9 cellular contexts compared by ENCODE assay signal in genomic region chr9:128117613-128118471, GRCh38. TPM values are rescaled to one million over a fixed set of nuclear protein-coding genes. Genes with fewer than 3 reads are reported as not detected.
DNase-seq lines count a peak whose midpoint lies in the region; ATAC-seq and TF ChIP-seq lines count a peak whose summit lies in the region.
"Had no signal": no experiment of that assay in that cellular context is flagged by ENCODE, and none has a peak within 500 bp of the region (broad histone marks: within the 10 kb centered on the region; RNA-seq: fewer than 3 reads in every experiment).

No MANE protein-coding gene starts in this region.

- WGBS in heart left ventricle, 4 donors, result 9 to 12% (median 10%) methylated on average over 27 of the region's 27 CpGs

- H3K36me3 Mint-ChIP-seq in CD8-positive, alpha-beta T cell, result peaks cover 33% of the 10 kb centered on the region
- peaks cover 6% of the 10 kb centered on the region for H3K36me3 Mint-ChIP-seq in T-helper 1 cell treated with Interleukin-12 subunit alpha and Interleukin-12 subunit beta and Interleukin-4 antibody, amounts not matched to agents 30 μg/mL and 1 μg/mL, for 36 hours (ENCODE audit: low read depth)
- peaks cover 3% of the 10 kb centered on the region for H3K36me3 Mint-ChIP-seq in progenitor cell of endocrine pancreas (ENCODE audit: insufficient read depth)

- CTCF ChIA-PET in CD8-positive, alpha-beta T cell (lab: Charles Lee), result interaction anchor here (0.5 to 5.5 kb wide), 64 partner anchors 8 to 414 kb away, joined by 3 to 80 read pairs (median 4); partner anchors contain the start of genes CIZ1, EEIG1, NAIF1 and PIP5KL1

- H3K4me3 ChIP-seq in CD8-positive, alpha-beta T cell (ENCODE audit: low read depth, low read length), result no peak overlapping the region
- no peak overlapping the region for H3K4me3 ChIP-seq in adipocyte (ENCODE audit: low read length)
- peak overlapping the region in 4 of 12 donors; percentile 7 to 28 (median 16) for H3K4me3 ChIP-seq in heart left ventricle
- no peak overlapping the region for H3K4me3 ChIP-seq in vagina

- no peaks in the 10 kb centered on the region for H3K9me3 Mint-ChIP-seq in CD8-positive, alpha-beta T cell
- no peaks in the 10 kb centered on the region for H3K9me3 Mint-ChIP-seq in T-helper 1 cell treated with Interleukin-12 subunit alpha and Interleukin-12 subunit beta and Interleukin-4 antibody, amounts not matched to agents 30 μg/mL and 1 μg/mL, for 36 hours
- H3K9me3 Mint-ChIP-seq in progenitor cell of endocrine pancreas (ENCODE audit: low read depth), result no peaks in the 10 kb centered on the region

- H3K27me3 ChIP-seq in CD8-positive, alpha-beta T cell (ENCODE audit: insufficient read depth, low read length), result no peaks in the 10 kb centered on the region
- H3K27me3 ChIP-seq in adipocyte (replicated peaks; ENCODE audit: control insufficient read depth, insufficient read depth, low read length) (no peaks in the 10 kb centered on the region), heart left ventricle (no peaks in the 10 kb centered on the region), vagina (no peaks in the 10 kb centered on the region)

- H3K9ac ChIP-seq in adipocyte (ENCODE audit: low read length), result peak overlapping the region; percentile 25

- peak; percentile 96 for ATAC-seq in CD8-positive, alpha-beta T cell
- peak; percentile 26 to 73 (median 62) for ATAC-seq in heart left ventricle

- DNase-seq in CD8-positive, alpha-beta T cell, result peak; percentile 93 to 100 (median 97)
- DNase-seq in H4 (ENCODE audit: low spot score), result peak; percentile 70
- DNase-seq in NCI-H187 (lab: John Stamatoyannopoulos, UW), result peak; percentile 62 to 68
- DNase-seq in adipocyte (ENCODE audit: low read depth), result peak; percentile 96
- peak; percentile 90 to 97 (median 93) for DNase-seq in heart left ventricle
- peak; percentile 98 for DNase-seq in progenitor cell of endocrine pancreas (ENCODE audit: low spot score, unreplicated experiment)
- no peak for DNase-seq in vagina (ENCODE audit: extremely low spot score in 2 of 2)

- no peak overlapping the region for H3K27ac ChIP-seq in CD8-positive, alpha-beta T cell (ENCODE audit: low read depth, low read length)
- H3K27ac ChIP-seq in heart left ventricle (peak overlapping the region in 1 of 12 donors; percentile 18), vagina (peak overlapping the region; percentile 51)

- H3K36me3 ChIP-seq in CD8-positive, alpha-beta T cell (ENCODE audit: insufficient read depth, low read length), result peaks cover 14% of the 10 kb centered on the region
- H3K36me3 ChIP-seq in adipocyte (ENCODE audit: control insufficient read depth, insufficient read depth, low read length, severe bottlenecking) (peaks cover 18% of the 10 kb centered on the region), heart left ventricle (peaks cover 0 to 45% (median 39%) of the 10 kb centered on the region in 9 donors), vagina (peaks cover 0 to 15% of the 10 kb centered on the region in 2 donors)

- no peaks in the 10 kb centered on the region for H3K27me3 Mint-ChIP-seq in CD8-positive, alpha-beta T cell (ENCODE audit: low read depth)
- H3K27me3 Mint-ChIP-seq in T-helper 1 cell treated with Interleukin-12 subunit alpha and Interleukin-12 subunit beta and Interleukin-4 antibody, amounts not matched to agents 30 μg/mL and 1 μg/mL, for 36 hours (ENCODE audit: low read depth), result no peaks in the 10 kb centered on the region
- H3K27me3 Mint-ChIP-seq in progenitor cell of endocrine pancreas, result peaks cover 3% of the 10 kb centered on the region

- TF ChIP-seq CTCF in CD8-positive, alpha-beta T cell (IDR thresholded peaks at IDR 0.05), result peak; percentile 100
- TF ChIP-seq CTCF in heart left ventricle (IDR thresholded peaks at IDR 0.05) (peak in 11 of 12 donors; percentile 99 to 100 (median 100)), progenitor cell of endocrine pancreas (IDR thresholded peaks at IDR 0.05; ENCODE audit: unreplicated experiment) (peak; percentile 100), vagina (IDR thresholded peaks at IDR 0.05) (peak; percentile 98 to 100 (median 100))

- H3K4me1 Mint-ChIP-seq in CD8-positive, alpha-beta T cell (ENCODE audit: low read depth), result peaks cover 5% of the 10 kb centered on the region
- H3K4me1 Mint-ChIP-seq in T-helper 1 cell treated with Interleukin-12 subunit alpha and Interleukin-12 subunit beta and Interleukin-4 antibody, amounts not matched to agents 30 μg/mL and 1 μg/mL, for 36 hours (ENCODE audit: low read depth), result peaks cover 7% of the 10 kb centered on the region
- peaks cover 2% of the 10 kb centered on the region for H3K4me1 Mint-ChIP-seq in progenitor cell of endocrine pancreas (ENCODE audit: low read depth)

- peaks cover 6% of the 10 kb centered on the region for H3K4me1 ChIP-seq in CD8-positive, alpha-beta T cell (ENCODE audit: insufficient read depth, low read length)
- H3K4me1 ChIP-seq in adipocyte (ENCODE audit: control insufficient read depth, insufficient read depth, low read length) (no peaks in the 10 kb centered on the region), heart left ventricle (peaks cover 0 to 10% (median 6%) of the 10 kb centered on the region in 12 donors), vagina (peaks cover 4% of the 10 kb centered on the region)

- TF ChIP-seq POLR2A in heart left ventricle (IDR thresholded peaks at IDR 0.05) (peak in 1 of 2 donors; percentile 17), vagina (IDR thresholded peaks at IDR 0.05) (no peak)

- POLR2A ChIA-PET in CD8-positive, alpha-beta T cell (lab: Charles Lee), result interaction anchor here (1.0 to 1.2 kb wide), 2 partner anchors 12 to 42 kb away, joined by 3 to 4 read pairs; partner anchors contain the start of gene BBLN

- intact Hi-C loops in CD8-positive, alpha-beta T cell (cut with DNase I, micrococcal nuclease), result loop anchor here (1.0 to 5.0 kb wide), 6 partner anchors 10 to 176 kb away; no protein-coding TSS in a partner anchor
- intact Hi-C loops in heart left ventricle (cut with DNase I) (loop anchor here (2.0 to 5.0 kb wide), 5 partner anchors 36 to 176 kb away; no protein-coding TSS in a partner anchor), vagina (cut with DNase I) (loop anchor here (5.0 kb wide), 2 partner anchors 76 to 176 kb away; no protein-coding TSS in a partner anchor)

- H3K9me3 ChIP-seq in CD8-positive, alpha-beta T cell (ENCODE audit: low read length), result no peaks in the 10 kb centered on the region
- H3K9me3 ChIP-seq in adipocyte (ENCODE audit: control insufficient read depth, low read length), result no peaks in the 10 kb centered on the region
- no peaks in the 10 kb centered on the region for H3K9me3 ChIP-seq in heart left ventricle
- H3K9me3 ChIP-seq in vagina, result no peaks in the 10 kb centered on the region

- no peak overlapping the region for H3K27ac Mint-ChIP-seq in CD8-positive, alpha-beta T cell
- H3K27ac Mint-ChIP-seq in T-helper 1 cell treated with Interleukin-12 subunit alpha and Interleukin-12 subunit beta and Interleukin-4 antibody, amounts not matched to agents 30 μg/mL and 1 μg/mL, for 36 hours, result peak overlapping the region; percentile 75
- peak overlapping the region; percentile 70 for H3K27ac Mint-ChIP-seq in progenitor cell of endocrine pancreas

- no peak overlapping the region for H3K4me3 Mint-ChIP-seq in CD8-positive, alpha-beta T cell
- no peak overlapping the region for H3K4me3 Mint-ChIP-seq in T-helper 1 cell treated with Interleukin-12 subunit alpha and Interleukin-12 subunit beta and Interleukin-4 antibody, amounts not matched to agents 30 μg/mL and 1 μg/mL, for 36 hours
- H3K4me3 Mint-ChIP-seq in progenitor cell of endocrine pancreas (ENCODE audit: low read depth), result no peak overlapping the region

RNA-seq across cellular contexts. Expression of gene PTGES2, which starts 9.7 kb away (rescaled TPM):
- total RNA-seq in CD8-positive, alpha-beta T cell, result 10 to 100 TPM; 38.8 to 44.6 TPM
- total RNA-seq in H4 (2014; rRNA removed; shearing (Covaris generic)), result 25.7 and 37.0 TPM in 2 replicates
- total RNA-seq in heart left ventricle, result 100 to 1,000 TPM; 116 to 166 (median 139) TPM
- polyA plus RNA-seq in heart left ventricle, result 100 to 1,000 TPM; 143 to 179 TPM
- total RNA-seq in progenitor cell of endocrine pancreas, result 60.4 and 61.5 TPM in 2 replicates
- total RNA-seq in vagina, result 101 TPM

RNA-seq across cellular contexts. Expression of gene LCN2, which starts 31.4 kb away (rescaled TPM):
- not detected for total RNA-seq in CD8-positive, alpha-beta T cell
- 0.19 TPM in 1 of 2 replicates, not detected in the other for total RNA-seq in H4 (2014; rRNA removed; shearing (Covaris generic))
- total RNA-seq in heart left ventricle (1 to 10 TPM in 1 of 9 donors, not detected in 8; 5.8 TPM), progenitor cell of endocrine pancreas (not detected in 2 replicates), vagina (136 TPM)
- polyA plus RNA-seq in heart left ventricle, result 1 to 10 TPM in 1 of 2 donors, not detected in 1; 1.1 TPM
- total RNA-seq: T-helper 1 cell treated with Interleukin-12 subunit alpha and Interleukin-12 subunit beta and Interleukin-4 antibody, amounts not matched to agents 30 ng/mL and 1 ng/mL, for 36 hours had no signal

RNA-seq across cellular contexts. Expression of gene BBLN, which starts 42.2 kb away (rescaled TPM):
- total RNA-seq in CD8-positive, alpha-beta T cell, result 10 to 100 TPM; 56.6 to 67.4 TPM
- 137 and 245 TPM in 2 replicates for total RNA-seq in H4 (2014; rRNA removed; shearing (Covaris generic))
- total RNA-seq in heart left ventricle (100 to 1,000 TPM in 2 of 9 donors, 10 to 100 TPM in 7; 29.9 to 280 (median 46.4) TPM), progenitor cell of endocrine pancreas (57.3 and 62.5 TPM in 2 replicates), vagina (134 TPM)
- 100 to 1,000 TPM in 1 of 2 donors, 10 to 100 TPM in 1; 47.3 to 122 TPM for polyA plus RNA-seq in heart left ventricle

RNA-seq across cellular contexts. Expression of gene SLC25A25, which starts 49.8 kb away (rescaled TPM):
- total RNA-seq in CD8-positive, alpha-beta T cell, result 10 to 100 TPM; 12.1 to 12.2 TPM
- total RNA-seq in H4 (2014; rRNA removed; shearing (Covaris generic)), result 4.7 and 5.8 TPM in 2 replicates
- total RNA-seq in heart left ventricle (10 to 100 TPM in 3 of 9 donors, 1 to 10 TPM in 6; 3.2 to 15.1 (median 6.7) TPM), progenitor cell of endocrine pancreas (9.7 and 10.0 TPM in 2 replicates), vagina (44.4 TPM)
- 1 to 10 TPM; 1.7 to 8.8 TPM for polyA plus RNA-seq in heart left ventricle

RNA-seq across cellular contexts. Expression of gene NAIF1, which starts 50.7 kb away (rescaled TPM):
- 10 to 100 TPM; 14.4 to 15.0 TPM for total RNA-seq in CD8-positive, alpha-beta T cell
- total RNA-seq in H4 (2014; rRNA removed; shearing (Covaris generic)), result 6.5 and 12.3 TPM in 2 replicates
- total RNA-seq in heart left ventricle (1 to 10 TPM; 3.5 to 8.9 (median 7.2) TPM), progenitor cell of endocrine pancreas (9.6 and 10.8 TPM in 2 replicates), vagina (13.3 TPM)
- 1 to 10 TPM; 4.0 to 5.0 TPM for polyA plus RNA-seq in heart left ventricle

Comparison
In these comparisons a context has a peak if more than half of its experiments do, and no peak if none do; other contexts are left out.
1. DNase-seq: peak in CD8-positive, alpha-beta T cell (7 of 7), H4 (single experiment), NCI-H187 (2 of 2), adipocyte (single experiment), heart left ventricle (5 of 5) and progenitor cell of endocrine pancreas (single experiment); none in vagina (0 of 2).
2. RNA of gene LCN2, which starts 31.4 kb away (total RNA-seq): 136 TPM in vagina (single experiment); 5.8 TPM in heart left ventricle, 0.19 TPM in H4, not detected in CD8-positive, alpha-beta T cell and not detected in progenitor cell of endocrine pancreas; every median in the first group is over 10 times any median in the second.
3. Peak in every context shown above with its lines, with median percentiles within 50 percentile points of each other: CTCF ChIP-seq.